11 cellular contexts compared by ENCODE assay signal in genomic region chr5:170597876-170598275, GRCh38.
DNase-seq lines count a peak whose midpoint lies in the region; ATAC-seq, FAIRE-seq and TF ChIP-seq lines count a peak whose summit lies in the region.
"Had no signal": no experiment of that assay in that cellular context is flagged by ENCODE, and none has a peak within 500 bp of the region (broad histone marks: within the 10 kb centered on the region; RNA-seq: fewer than 3 reads in every experiment).

No MANE protein-coding gene starts in this region.

- no peak overlapping the region for H3K4me2 ChIP-seq in HepG2 (ENCODE audit: low read depth, low read length)

- no peaks in the 10 kb centered on the region for H4K20me1 ChIP-seq in HepG2 (ENCODE audit: insufficient read depth, low read length)

- in situ Hi-C loops in HepG2 (cut with HindIII; ENCODE audit: extremely low pct_ligation_motif_present, low pct_unique_long_range_greater_than_20kb) (no loop called here), GM13977 (cut with MboI; ENCODE audit: low pct_unique_long_range_greater_than_20kb, low sequenced_read_pairs, unreplicated experiment) (no loop called here)

- no TSS peak for BruUV-seq in HepG2 (replicated peaks; lab: Mats Ljungman, UMichigan)

- no peaks in the 10 kb centered on the region for H3K27me3 ChIP-seq in right lobe of liver
- H3K27me3 ChIP-seq in HepG2 (ENCODE audit: control insufficient read depth in 1 of 2, insufficient read depth in 2 of 2, low read length in 2 of 2): peaks cover 3 to 42% of the 10 kb centered on the region in 2 experiments; a peak in 4 of 5 replicates
- peaks cover 4% of the 10 kb centered on the region for H3K27me3 ChIP-seq in lower lobe of right lung (ENCODE audit: low read depth)
- H3K27me3 ChIP-seq in upper lobe of right lung: no peaks in the 10 kb centered on the region
- peaks cover 0 to 32% (median 0%) of the 10 kb centered on the region in 3 donors for H3K27me3 ChIP-seq in stomach

- no peaks in the 10 kb centered on the region for H3K79me2 ChIP-seq in HepG2 (ENCODE audit: insufficient read depth, low read length)

- TF ChIP-seq CTCF in right lobe of liver (IDR thresholded peaks at IDR 0.05): no peak
- no peak for TF ChIP-seq CTCF in HepG2 (CRISPR knock-in tag; IDR thresholded peaks at IDR 0.05)
- TF ChIP-seq CTCF in cardiac fibroblast (IDR thresholded peaks at IDR 0.05; ENCODE audit: low read depth, low read length): no peak
- no peak for TF ChIP-seq CTCF in lower lobe of right lung (IDR thresholded peaks at IDR 0.05)
- TF ChIP-seq CTCF in upper lobe of right lung (IDR thresholded peaks at IDR 0.05): no peak
- no peak for TF ChIP-seq CTCF in GM13977 (IDR thresholded peaks at IDR 0.05; ENCODE audit: extremely low read depth, insufficient read depth, missing control alignments)
- TF ChIP-seq CTCF in stomach (IDR thresholded peaks at IDR 0.05): no peak

- peak; percentile 21 to 55 (median 38) for ATAC-seq in right lobe of liver
- no peak for ATAC-seq in HepG2
- ATAC-seq in lower lobe of right lung: peak; percentile 36 to 42
- ATAC-seq in upper lobe of right lung: peak; percentile 41

- H3K9ac ChIP-seq in HepG2 (ENCODE audit: insufficient read depth, low read depth, low read length): no peak overlapping the region

- H3K9me3 ChIP-seq in right lobe of liver (no peaks in the 10 kb centered on the region), HepG2 (ENCODE audit: low read length) (no peaks in the 10 kb centered on the region), lower lobe of right lung (no peaks in the 10 kb centered on the region), upper lobe of right lung (no peaks in the 10 kb centered on the region), stomach (no peaks in the 10 kb centered on the region)
- H3K9me3 ChIP-seq: neutrophil had no signal

- H3K4me1 ChIP-seq in right lobe of liver (no peaks in the 10 kb centered on the region), HepG2 (ENCODE audit: insufficient read depth, low read length) (no peaks in the 10 kb centered on the region), lower lobe of right lung (peaks cover 15% of the 10 kb centered on the region), upper lobe of right lung (no peaks in the 10 kb centered on the region), stomach (no peaks in the 10 kb centered on the region)

- TF ChIP-seq POLR2A in right lobe of liver (IDR thresholded peaks at IDR 0.05) (no peak), HepG2 (IDR thresholded peaks at IDR 0.05; ENCODE audit: insufficient read depth in 1 of 2, low read depth in 2 of 2, low read length in 2 of 2) (no peak), stomach (IDR thresholded peaks at IDR 0.05) (no peak)

- no peak for TF ChIP-seq EP300 in HepG2 (IDR thresholded peaks at IDR 0.05; ENCODE audit: low read depth in 2 of 2, low read length in 2 of 2)
- TF ChIP-seq EP300 in HepG2 (CRISPR knock-in tag; IDR thresholded peaks at IDR 0.05; ENCODE audit: borderline replicate concordance): no peak
- no peak for TF ChIP-seq EP300 in stomach (IDR thresholded peaks at IDR 0.05)

- H2AFZ ChIP-seq in HepG2 (ENCODE audit: low read length): no peak overlapping the region

- WGBS in right lobe of liver (ENCODE audit: insufficient coverage, low coverage, low lambda C conversion rate, missing lambda C conversion rate): 18% methylated on average over 6 of the region's 8 CpGs
- WGBS in HepG2 (ENCODE audit: low lambda C conversion rate): 3% methylated on average over 8 of the region's 8 CpGs
- WGBS in stomach, 5 donors: 33 to 45% (median 43%) methylated on average over 8 of the region's 8 CpGs

- no peak for FAIRE-seq in HepG2 (lab: Jason Lieb, UNC)

- no peaks in the 10 kb centered on the region for H3K36me3 ChIP-seq in right lobe of liver
- no peaks in the 10 kb centered on the region for H3K36me3 ChIP-seq in HepG2 (replicated peaks in 1 of 2; ENCODE audit: control insufficient read depth in 1 of 2, insufficient read depth in 2 of 2, low read length in 2 of 2)
- H3K36me3 ChIP-seq in lower lobe of right lung: no peaks in the 10 kb centered on the region
- H3K36me3 ChIP-seq in upper lobe of right lung: no peaks in the 10 kb centered on the region
- H3K36me3 ChIP-seq in stomach: no peaks in the 10 kb centered on the region
- H3K36me3 ChIP-seq: neutrophil had no signal

- H3K27ac ChIP-seq in right lobe of liver (no peak overlapping the region), HepG2 (ENCODE audit: extremely low read length, insufficient read depth, low read length) (no peak overlapping the region), lower lobe of right lung (no peak overlapping the region), upper lobe of right lung (no peak overlapping the region), stomach (no peak overlapping the region)
- H3K27ac ChIP-seq: neutrophil had no signal

- CTCF ChIA-PET in HepG2 (lab: Yijun Ruan, JAX; ENCODE audit: low intra/inter-chr PET ratio, low total read pairs): no interaction called here

- no peak overlapping the region for H3K4me3 ChIP-seq in right lobe of liver
- no peak overlapping the region for H3K4me3 ChIP-seq in HepG2 (replicated peaks in 1 of 3; ENCODE audit: insufficient read depth in 1 of 3, low read depth in 2 of 3, low read length in 3 of 3)
- no peak overlapping the region for H3K4me3 ChIP-seq in cardiac fibroblast (replicated peaks in 1 of 2; ENCODE audit: low read depth in 2 of 2, low read length in 2 of 2)
- H3K4me3 ChIP-seq in lower lobe of right lung: no peak overlapping the region
- H3K4me3 ChIP-seq in upper lobe of right lung: no peak overlapping the region
- H3K4me3 ChIP-seq in stomach: no peak overlapping the region

- TF ChIP-seq RAD21 in HepG2 (CRISPR knock-in tag; IDR thresholded peaks at IDR 0.05): no peak

- intact Hi-C loops in right lobe of liver (cut with DNase I): no loop called here
- intact Hi-C loops in HepG2 (cut with micrococcal nuclease; ENCODE audit: unreplicated experiment): no loop called here
- intact Hi-C loops in lower lobe of right lung (cut with DNase I): no loop called here
- intact Hi-C loops in upper lobe of right lung (cut with DNase I): no loop called here
- intact Hi-C loops in stomach (cut with DNase I; ENCODE audit: low total_unique reads): no loop called here

- POLR2A ChIA-PET in HepG2 (lab: Yijun Ruan, JAX): no interaction called here

- DNase-seq in right lobe of liver (no peak), HepG2 (ENCODE audit: low spot score) (no peak), cardiac fibroblast (ENCODE audit: low read depth in 2 of 2) (peak; percentile 8 to 35), lower lobe of right lung (no peak), upper lobe of right lung (no peak), GM13977 (ENCODE audit: low spot score) (no peak), stomach (no peak)
- DNase-seq in effector CD8-positive, alpha-beta T cell (lab: John Stamatoyannopoulos, UW): no peak
- DNase-seq: cerebellar nuclear complex, NCI-H524 had no signal

TF ChIP-seq in HepG2, 621 proteins besides CTCF, POLR2A, EP300 and RAD21 (continues in another document):
- TF ChIP-seq SOX13 (IDR thresholded peaks at IDR 0.05) (no peak), SOX13 (CRISPR knock-in tag; conservative IDR thresholded peaks at IDR 0.05 in 1 of 2, IDR thresholded peaks at IDR 0.05 in 1 of 2) (no peak), NFE2 (CRISPR knock-in tag; IDR thresholded peaks at IDR 0.05) (no peak), MTF2 (CRISPR knock-in tag; IDR thresholded peaks at IDR 0.05; ENCODE audit: borderline replicate concordance) (no peak), ZNF883 (CRISPR knock-in tag; IDR thresholded peaks at IDR 0.05; ENCODE audit: not compliant biosample characterization) (no peak), ZNF790 (CRISPR knock-in tag; IDR thresholded peaks at IDR 0.05; ENCODE audit: borderline replicate concordance) (no peak), MXD1 (CRISPR knock-in tag; IDR thresholded peaks at IDR 0.05) (no peak), HMGXB4 (CRISPR knock-in tag; IDR thresholded peaks at IDR 0.05; ENCODE audit: borderline replicate concordance in 1 of 2, low read depth in 1 of 2) (no peak), ZFP36 (IDR thresholded peaks at IDR 0.05; ENCODE audit: borderline replicate concordance, low read depth, low read length, partially characterized antibody) (no peak), SKIL (CRISPR knock-in tag; IDR thresholded peaks at IDR 0.05; ENCODE audit: borderline replicate concordance) (no peak)

Comparison
In these comparisons a context has a peak if more than half of its experiments do, and no peak if none do; other contexts are left out.
1. DNase-seq: peak in cardiac fibroblast (2 of 2); none in right lobe of liver (0 of 3), HepG2 (single experiment), lower lobe of right lung (single experiment), upper lobe of right lung (single experiment), effector CD8-positive, alpha-beta T cell (single experiment), GM13977 (single experiment) and stomach (single experiment).